ENCODE assay signal across 24 cellular contexts in the genomic region with DNA sequence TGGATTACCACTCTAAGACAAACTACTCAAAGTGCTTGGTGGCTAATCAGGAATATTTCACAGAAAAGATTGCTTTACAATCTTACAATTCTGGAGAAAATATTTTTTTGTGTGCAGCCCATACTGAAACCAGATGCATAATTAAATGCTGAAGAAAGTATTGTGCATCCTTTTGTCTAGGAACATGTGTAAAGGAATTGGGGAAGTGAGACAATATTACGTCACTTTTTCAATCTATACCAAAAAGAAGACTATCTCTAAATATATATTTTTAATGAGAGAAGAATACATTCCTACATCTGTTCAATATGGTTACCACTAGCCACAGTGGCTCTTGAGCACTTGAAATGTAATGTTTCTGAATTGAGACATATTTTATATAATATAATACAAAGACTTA.
"Had no signal": no experiment of that assay in that cellular context is flagged by ENCODE, and none has a peak within 500 bp of the region (broad histone marks: within the 10 kb centered on the region; RNA-seq: fewer than 3 reads in every experiment).

No MANE protein-coding gene starts in this region.

- H3K27me3 ChIP-seq: ascending aorta, body of pancreas, MG63, SJCRH30 had no signal

- H3K9ac ChIP-seq: SK-N-SH had no signal

- H3K4me1 ChIP-seq: ascending aorta, body of pancreas, SJCRH30 had no signal

- H3K9me3 ChIP-seq: ascending aorta, body of pancreas, MG63, SJCRH30, SK-N-SH had no signal

- H3K27ac ChIP-seq: ascending aorta, body of pancreas, SJCRH30 had no signal

- DNase-seq: activated CD4-positive, alpha-beta T cell treated with anti-CD3 and anti-CD28 coated beads, Interleukin-2, amount 10 ng/mL, durations not matched to agents 24 days and 14 days; activated CD4-positive, alpha-beta T cell treated with anti-CD3 and anti-CD28 coated beads, Interleukin-2, amount 50 U/mL, for 48 hours; activated CD4-positive, CD25-positive, alpha-beta regulatory T cell treated with anti-CD3 and anti-CD28 coated beads, Interleukin-2, amount 50 U/mL, for 72 hours; activated CD8-positive, alpha-beta memory T cell treated with anti-CD3 and anti-CD28 coated beads, Interleukin-2, amount 10 ng/mL, durations not matched to agents 7 days and 5 days; activated effector memory CD4-positive, alpha-beta T cell treated with Interleukin-2 at 50 U/mL for 16 hours; activated naive CD4-positive, alpha-beta T cell treated with Interleukin-2 at 50 U/mL for 16 hours; activated naive CD8-positive, alpha-beta T cell treated with anti-CD3 and anti-CD28 coated beads, Interleukin-2, amount 50 U/mL, for 24 hours; activated T-cell treated with anti-CD3 and anti-CD28 coated beads, Interleukin-2, amount 50 U/mL, for 24 hours; amniotic stem cell; body of pancreas; central memory CD4-positive, alpha-beta T cell; IMR-90; KG1; MG63; NCI-H1092 treated with DMSO at 0.1 percent for 48 hours; NCI-H1417 treated with DMSO at 0.1 percent for 48 hours; NCI-H1694 treated with DMSO at 0.1 percent for 48 hours; NCI-H2029 treated with DMSO at 0.1 percent for 48 hours; NCI-H510A treated with DMSO at 0.1 percent for 48 hours; NCI-H69; PC-3; SJCRH30; SK-N-SH had no signal

- H3K4me2 ChIP-seq: SK-N-SH had no signal

- H3K4me3 ChIP-seq: ascending aorta, body of pancreas, MG63, SJCRH30 had no signal

- H3K36me3 ChIP-seq: ascending aorta, MG63, SJCRH30 had no signal
